ENCODE assay signal across 19 cellular contexts in the genomic region with DNA sequence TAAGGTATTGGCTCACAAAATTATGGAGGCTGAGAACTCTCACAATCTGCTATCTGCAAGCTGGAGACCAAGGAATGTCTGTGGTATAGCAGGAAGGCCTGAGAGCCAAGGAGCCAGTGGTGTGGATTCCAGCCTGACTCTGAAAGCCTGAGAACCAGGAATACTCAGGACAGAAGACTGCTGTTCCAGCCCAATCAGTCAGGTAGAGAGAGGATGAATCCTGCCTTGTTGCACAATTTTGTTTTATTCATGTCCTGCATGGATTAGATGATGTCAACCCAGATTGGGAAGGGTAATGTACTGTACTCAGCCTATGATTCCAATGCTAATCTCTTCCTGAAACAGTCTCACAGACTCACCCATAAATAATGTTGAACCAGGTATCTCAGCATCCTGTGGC.
DNase-seq lines count a peak whose midpoint lies in the region; TF ChIP-seq lines count a peak whose summit lies in the region.
"Had no signal": no experiment of that assay in that cellular context is flagged by ENCODE, and none has a peak within 500 bp of the region (broad histone marks: within the 10 kb centered on the region; RNA-seq: fewer than 3 reads in every experiment).

No MANE protein-coding gene starts in this region.

- no peaks in the 10 kb centered on the region for H3K79me2 ChIP-seq in osteoblast (ENCODE audit: insufficient read depth, low read length)

- H4K20me1 ChIP-seq in osteoblast (ENCODE audit: insufficient read depth, low read length) = no peaks in the 10 kb centered on the region

- H3K36me3 ChIP-seq in brain microvascular endothelial cell (replicated peaks) (no peaks in the 10 kb centered on the region), osteoblast (ENCODE audit: insufficient read depth, low read length) (no peaks in the 10 kb centered on the region)

- POLR2A ChIA-PET in HEK293T (lab: Yijun Ruan, JAX) = interaction anchor here (0.6 kb wide), 1 partner anchor 372 kb away, joined by 3 read pairs; no protein-coding TSS in a partner anchor

- peak overlapping the region; percentile 52 for H2AFZ ChIP-seq in osteoblast (ENCODE audit: low read length)

- H3K9me3 ChIP-seq in osteoblast (ENCODE audit: low read depth, low read length) = no peaks in the 10 kb centered on the region

- H3K4me2 ChIP-seq in osteoblast (ENCODE audit: insufficient read depth, low read length) = no peak overlapping the region

- CTCF ChIA-PET in HEK293T (lab: Yijun Ruan, JAX) = no interaction called here

- H3K4me3 ChIP-seq in brain microvascular endothelial cell (ENCODE audit: low read depth, low read length) = no peak overlapping the region
- H3K4me3 ChIP-seq in fibroblast of pulmonary artery (replicated peaks; ENCODE audit: low read depth, low read length) = no peak overlapping the region
- no peak overlapping the region for H3K4me3 ChIP-seq in osteoblast (ENCODE audit: insufficient read depth, low read length)

- H3K4me1 ChIP-seq in osteoblast (ENCODE audit: insufficient read depth, low read length) = no peaks in the 10 kb centered on the region

- TF ChIP-seq CTCF in brain microvascular endothelial cell (IDR thresholded peaks at IDR 0.05; ENCODE audit: low read depth, low read length, missing control alignments) (no peak), fibroblast of pulmonary artery (IDR thresholded peaks at IDR 0.05; ENCODE audit: low read length, missing control alignments) (no peak), osteoblast (IDR thresholded peaks at IDR 0.05; ENCODE audit: extremely low read depth, low read depth, low read length) (no peak), GM20000 (IDR thresholded peaks at IDR 0.05; ENCODE audit: extremely low read depth, missing control alignments) (no peak)

- no peaks in the 10 kb centered on the region for H3K27me3 ChIP-seq in brain microvascular endothelial cell (replicated peaks)
- no peaks in the 10 kb centered on the region for H3K27me3 ChIP-seq in osteoblast (ENCODE audit: insufficient read depth, low read length)

- H3K27ac ChIP-seq in brain microvascular endothelial cell = no peak overlapping the region
- no peak overlapping the region for H3K27ac ChIP-seq in osteoblast (ENCODE audit: low read depth, low read length)

- in situ Hi-C loops in brain microvascular endothelial cell (cut with HindIII; ENCODE audit: low pct_ligation_motif_present, low sequenced_read_pairs) = no loop called here

- DNase-seq in NCI-H128 (lab: John Stamatoyannopoulos, UW; ENCODE audit: unreplicated experiment) = peak; percentile 1
- peak; percentile 31 for DNase-seq in brain microvascular endothelial cell
- DNase-seq in fibroblast of pulmonary artery (ENCODE audit: low read depth) = peak; percentile 22
- peak; percentile 2 for DNase-seq in osteoblast (ENCODE audit: insufficient read length, low spot score, missing footprints)
- no peak for DNase-seq in GM20000 (ENCODE audit: low spot score)
- no peak for DNase-seq in A172 (ENCODE audit: low spot score)
- DNase-seq in HEK293T (ENCODE audit: extremely low spot score) = no peak
- DNase-seq: C1 segment of cervical spinal cord; CD8-positive, alpha-beta T cell; DMS153; GOT3; Kasumi-1; NCI-H1417; NCI-H1694 treated with DMSO at 0.1 percent for 48 hours; NCI-H2081 treated with DMSO at 0.1 percent for 48 hours; NCI-H2171 treated with DMSO at 0.1 percent for 48 hours; NCI-H446; NCI-H526 treated with DMSO at 0.1 percent for 48 hours; OCI-M1 had no signal

TF ChIP-seq in HEK293T, 16 proteins besides CTCF, POLR2A, EP300 and RAD21:
- TF ChIP-seq FOXM1 (IDR thresholded peaks at IDR 0.05; ENCODE audit: borderline replicate concordance) (no peak), FOXA1 (IDR thresholded peaks at IDR 0.05) (no peak), NFRKB (IDR thresholded peaks at IDR 0.05) (no peak), FOXK2 (IDR thresholded peaks at IDR 0.05) (no peak), LEF1 (IDR thresholded peaks at IDR 0.05; ENCODE audit: borderline replicate concordance) (no peak), SP1 (IDR thresholded peaks at IDR 0.05) (no peak)
- TF ChIP-seq, protein P1, sequence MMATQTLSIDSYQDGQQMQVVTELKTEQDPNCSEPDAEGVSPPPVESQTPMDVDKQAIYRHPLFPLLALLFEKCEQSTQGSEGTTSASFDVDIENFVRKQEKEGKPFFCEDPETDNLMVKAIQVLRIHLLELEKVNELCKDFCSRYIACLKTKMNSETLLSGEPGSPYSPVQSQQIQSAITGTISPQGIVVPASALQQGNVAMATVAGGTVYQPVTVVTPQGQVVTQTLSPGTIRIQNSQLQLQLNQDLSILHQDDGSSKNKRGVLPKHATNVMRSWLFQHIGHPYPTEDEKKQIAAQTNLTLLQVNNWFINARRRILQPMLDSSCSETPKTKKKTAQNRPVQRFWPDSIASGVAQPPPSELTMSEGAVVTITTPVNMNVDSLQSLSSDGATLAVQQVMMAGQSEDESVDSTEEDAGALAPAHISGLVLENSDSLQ (IDR thresholded peaks at IDR 0.05) = no peak

Comparison
In these comparisons a context has a peak if more than half of its experiments do, and no peak if none do; other contexts are left out.
1. DNase-seq: peak in NCI-H128 (single experiment), brain microvascular endothelial cell (single experiment), fibroblast of pulmonary artery (single experiment) and osteoblast (single experiment); none in GM20000 (single experiment), A172 (single experiment) and HEK293T (single experiment).